In genomic region chr10:95759233-95759826, GRCh38 we compare ENCODE assay signal across 17 cellular contexts. TPM values are rescaled to one million over a fixed set of nuclear protein-coding genes. Genes with fewer than 3 reads are reported as not detected.
DNase-seq lines count a peak whose midpoint lies in the region; ATAC-seq and TF ChIP-seq lines count a peak whose summit lies in the region.
"Had no signal": no experiment of that assay in that cellular context is flagged by ENCODE, and none has a peak within 500 bp of the region (broad histone marks: within the 10 kb centered on the region; RNA-seq: fewer than 3 reads in every experiment).

No MANE protein-coding gene starts in this region.

- no peak for ATAC-seq in activated T-helper 17 cell treated with anti-CD3 and anti-CD28 coated beads, Interleukin-2, amount 50 U/mL, for 72 hours (replicated peaks)
- no peak for ATAC-seq in GM21786 (IDR thresholded peaks at IDR 0.05; ENCODE audit: unreplicated experiment)
- ATAC-seq: CD8-positive, alpha-beta T cell; naive thymus-derived CD8-positive, alpha-beta T cell had no signal

- peak overlapping the region; percentile 15 for H3K4me3 Mint-ChIP-seq in T-helper 1 cell treated with Interleukin-12 subunit alpha and Interleukin-12 subunit beta and Interleukin-4 antibody, amounts not matched to agents 30 μg/mL and 1 μg/mL, for 36 hours
- H3K4me3 Mint-ChIP-seq in activated T-helper 17 cell treated with anti-CD3 and anti-CD28 coated beads, Interleukin-2, amount 50 U/mL, for 72 hours: no peak overlapping the region
- H3K4me3 Mint-ChIP-seq: CD8-positive, alpha-beta T cell had no signal

- intact Hi-C loops in stomach (cut with DNase I; ENCODE audit: low total_unique reads): no loop called here

- DNase-seq in T-helper 1 cell (no peak), Peyer's patch (no peak), stomach (no peak)
- no peak for DNase-seq in activated effector memory CD4-positive, alpha-beta T cell treated with anti-CD3 and anti-CD28 coated beads, Interleukin-2, amount 50 U/mL, for 16 hours
- DNase-seq: CD8-positive, alpha-beta T cell; effector memory CD4-positive, alpha-beta T cell; GF-D8; naive thymus-derived CD8-positive, alpha-beta T cell; NCI-H1436 treated with DMSO at 0.1 percent for 48 hours; right lobe of liver; T-helper 9 cell had no signal

- H3K9me3 ChIP-seq in Peyer's patch (no peaks in the 10 kb centered on the region), esophagus (ENCODE audit: control insufficient read depth in 2 of 2, insufficient read depth in 1 of 2, low read depth in 1 of 2, low read length in 1 of 2) (no peaks in the 10 kb centered on the region), stomach (no peaks in the 10 kb centered on the region)
- H3K9me3 ChIP-seq: right lobe of liver had no signal

- peaks cover 6% of the 10 kb centered on the region for H3K9me3 Mint-ChIP-seq in T-helper 1 cell treated with Interleukin-12 subunit alpha and Interleukin-12 subunit beta and Interleukin-4 antibody, amounts not matched to agents 30 μg/mL and 1 μg/mL, for 36 hours
- no peaks in the 10 kb centered on the region for H3K9me3 Mint-ChIP-seq in activated T-helper 17 cell treated with anti-CD3 and anti-CD28 coated beads, Interleukin-2, amount 50 U/mL, for 72 hours
- H3K9me3 Mint-ChIP-seq: CD8-positive, alpha-beta T cell; naive thymus-derived CD8-positive, alpha-beta T cell had no signal

- no peak for TF ChIP-seq POLR2A in Peyer's patch (IDR thresholded peaks at IDR 0.05)
- no peak for TF ChIP-seq POLR2A in stomach (IDR thresholded peaks at IDR 0.05)

- H3K27ac Mint-ChIP-seq in T-helper 1 cell treated with Interleukin-12 subunit alpha and Interleukin-12 subunit beta and Interleukin-4 antibody, amounts not matched to agents 30 μg/mL and 1 μg/mL, for 36 hours: peak overlapping the region; percentile 79
- H3K27ac Mint-ChIP-seq in activated T-helper 17 cell treated with anti-CD3 and anti-CD28 coated beads, Interleukin-2, amount 50 U/mL, for 72 hours: no peak overlapping the region
- H3K27ac Mint-ChIP-seq: CD8-positive, alpha-beta T cell had no signal

- H3K4me3 ChIP-seq in Peyer's patch (no peak overlapping the region), esophagus (ENCODE audit: low read depth in 1 of 2, low read length in 2 of 2) (no peak overlapping the region), stomach (no peak overlapping the region)
- H3K4me3 ChIP-seq: right lobe of liver had no signal

- 50 to 55% methylated on average over 3 of the region's 3 CpGs for WGBS in esophagus, 2 donors
- 37 to 57% (median 49%) methylated on average over 3 of the region's 3 CpGs for WGBS in stomach, 5 donors

- no peak for TF ChIP-seq CTCF in Peyer's patch (IDR thresholded peaks at IDR 0.05)
- no peak for TF ChIP-seq CTCF in stomach (IDR thresholded peaks at IDR 0.05)

- H3K36me3 ChIP-seq in Peyer's patch (no peaks in the 10 kb centered on the region), esophagus (ENCODE audit: control insufficient read depth in 2 of 2, insufficient read depth in 2 of 2, low read length in 1 of 2) (no peaks in the 10 kb centered on the region), stomach (no peaks in the 10 kb centered on the region)
- H3K36me3 ChIP-seq: right lobe of liver had no signal

- H3K4me1 ChIP-seq in Peyer's patch (peaks cover 0 to 10% (median 2%) of the 10 kb centered on the region in 4 donors), esophagus (ENCODE audit: control insufficient read depth in 2 of 2, insufficient read depth in 2 of 2, low read length in 1 of 2) (peaks cover 0 to 4% of the 10 kb centered on the region in 2 donors), stomach (peaks cover 0 to 54% (median 31%) of the 10 kb centered on the region in 4 donors)
- H3K4me1 ChIP-seq: right lobe of liver had no signal

- peaks cover 55% of the 10 kb centered on the region for H3K4me1 Mint-ChIP-seq in T-helper 1 cell treated with Interleukin-12 subunit alpha and Interleukin-12 subunit beta and Interleukin-4 antibody, amounts not matched to agents 30 μg/mL and 1 μg/mL, for 36 hours (ENCODE audit: low read depth)
- H3K4me1 Mint-ChIP-seq in activated T-helper 17 cell treated with anti-CD3 and anti-CD28 coated beads, Interleukin-2, amount 50 U/mL, for 72 hours: peaks cover 18% of the 10 kb centered on the region

- peaks cover 13% of the 10 kb centered on the region for H3K36me3 Mint-ChIP-seq in T-helper 1 cell treated with Interleukin-12 subunit alpha and Interleukin-12 subunit beta and Interleukin-4 antibody, amounts not matched to agents 30 μg/mL and 1 μg/mL, for 36 hours (ENCODE audit: low read depth)
- no peaks in the 10 kb centered on the region for H3K36me3 Mint-ChIP-seq in activated T-helper 17 cell treated with anti-CD3 and anti-CD28 coated beads, Interleukin-2, amount 50 U/mL, for 72 hours (ENCODE audit: low read depth)
- H3K36me3 Mint-ChIP-seq: CD8-positive, alpha-beta T cell; naive thymus-derived CD8-positive, alpha-beta T cell had no signal

- H3K27ac ChIP-seq in Peyer's patch: peak overlapping the region; percentile 34 to 80 (median 78)
- H3K27ac ChIP-seq in esophagus (ENCODE audit: low read depth in 2 of 2, low read length in 1 of 2): peak overlapping the region; percentile 60 to 62
- H3K27ac ChIP-seq in stomach: peak overlapping the region in 3 of 5 donors; percentile 82 to 89 (median 86)
- H3K27ac ChIP-seq: 22Rv1, RWPE1 had no signal

- no peak for TF ChIP-seq EP300 in stomach (IDR thresholded peaks at IDR 0.05)

- peaks cover 8% of the 10 kb centered on the region for H3K27me3 Mint-ChIP-seq in T-helper 1 cell treated with Interleukin-12 subunit alpha and Interleukin-12 subunit beta and Interleukin-4 antibody, amounts not matched to agents 30 μg/mL and 1 μg/mL, for 36 hours (ENCODE audit: low read depth)
- H3K27me3 Mint-ChIP-seq in activated T-helper 17 cell treated with anti-CD3 and anti-CD28 coated beads, Interleukin-2, amount 50 U/mL, for 72 hours: peaks cover 17% of the 10 kb centered on the region

- no peaks in the 10 kb centered on the region for H3K27me3 ChIP-seq in Peyer's patch
- H3K27me3 ChIP-seq in esophagus (ENCODE audit: control insufficient read depth in 1 of 2, insufficient read depth in 2 of 2, low read length in 2 of 2): no peaks in the 10 kb centered on the region
- H3K27me3 ChIP-seq in stomach: no peaks in the 10 kb centered on the region
- H3K27me3 ChIP-seq: right lobe of liver had no signal

RNA-seq across cellular contexts. Expression of gene ENTPD1, which starts 3.4 kb away (rescaled TPM):
- total RNA-seq in Peyer's patch: 10 to 100 TPM in 3 of 4 donors, 1 to 10 TPM in 1; 5.8 to 73.4 (median 16.8) TPM
- 1 to 10 TPM; 2.4 to 3.7 TPM for polyA plus RNA-seq in esophagus
- total RNA-seq in stomach: 10 to 100 TPM in 4 of 5 donors, 1 to 10 TPM in 1; 4.5 to 56.7 (median 14.0) TPM
- 1 to 10 TPM; 3.7 to 6.0 (median 3.8) TPM for polyA plus RNA-seq in stomach
- 10 to 100 TPM in 1 of 2 donors, 1 to 10 TPM in 1; 4.5 to 36.3 TPM for total RNA-seq in activated T-helper 17 cell treated with anti-CD3 and anti-CD28 coated beads, Interleukin-2, amount 50 U/mL, for 72 hours
